ENCODE assay signal across 1 cellular context in genomic region chr19:11381535-11382369, GRCh38.
TF ChIP-seq lines count a peak whose summit lies in the region.

No MANE protein-coding gene starts in this region.

TF ChIP-seq in GM12878, 131 proteins besides CTCF, POLR2A, EP300 and RAD21 (continues in another document):
- TF ChIP-seq BRCA1 (IDR thresholded peaks at IDR 0.05; ENCODE audit: low read depth, low read length) (no peak), MTA2 (IDR thresholded peaks at IDR 0.05; ENCODE audit: low read depth) (no peak), WRNIP1 (IDR thresholded peaks at IDR 0.05; ENCODE audit: borderline replicate concordance, low read depth, low read length) (no peak), CREM (IDR thresholded peaks at IDR 0.05; ENCODE audit: low read depth) (peak; percentile 88), EED (IDR thresholded peaks at IDR 0.05; ENCODE audit: low read depth) (0 out of 2 replicates have a peak, but pooled peaks have one; percentile 25), MLLT1 (IDR thresholded peaks at IDR 0.05) (no peak), SMARCA5 (IDR thresholded peaks at IDR 0.05) (0 out of 2 replicates have a peak, but pooled peaks have one; percentile 47), STAT3 (IDR thresholded peaks at IDR 0.05; ENCODE audit: low read depth, low read length) (no peak), PAX8 (IDR thresholded peaks at IDR 0.05) (no peak), ZNF24 (IDR thresholded peaks at IDR 0.05) (no peak), MEF2B (IDR thresholded peaks at IDR 0.05; ENCODE audit: partially characterized antibody, poor library complexity, severe bottlenecking) (no peak), NR2C1 (IDR thresholded peaks at IDR 0.05) (no peak), BCL3 (IDR thresholded peaks at IDR 0.05; ENCODE audit: borderline replicate concordance, insufficient read depth, low read depth, low read length, poor library complexity, severe bottlenecking) (peak; percentile 34), SPI1 (IDR thresholded peaks at IDR 0.05; ENCODE audit: borderline replicate concordance, insufficient read depth, low read depth, low read length) (no peak), MXI1 (IDR thresholded peaks at IDR 0.05; ENCODE audit: low read depth, low read length) (no peak; the same call in 1 of the 2 replicates), ZNF207 (IDR thresholded peaks at IDR 0.05; ENCODE audit: borderline replicate concordance) (no peak), BMI1 (IDR thresholded peaks at IDR 0.05; ENCODE audit: borderline replicate concordance) (no peak), RELA (IDR thresholded peaks at IDR 0.05; ENCODE audit: borderline replicate concordance, partially characterized antibody) (no peak), ZBTB11 (CRISPR knock-in tag; IDR thresholded peaks at IDR 0.05) (no peak), ETV6 (conservative IDR thresholded peaks at IDR 0.05 in 1 of 2, IDR thresholded peaks at IDR 0.05 in 1 of 2; ENCODE audit: borderline replicate concordance in 1 of 2, low read depth in 1 of 2) (no peak), REST (IDR thresholded peaks at IDR 0.05; ENCODE audit: low read depth, low read length) (no peak), CBX3 (IDR thresholded peaks at IDR 0.05; ENCODE audit: borderline replicate concordance, low read depth) (no peak), JUND (IDR thresholded peaks at IDR 0.05; ENCODE audit: low read depth, low read length) (no peak), ZBTB33 (IDR thresholded peaks at IDR 0.05) (no peak), IRF3 (IDR thresholded peaks at IDR 0.05) (no peak), USF2 (IDR thresholded peaks at IDR 0.05; ENCODE audit: borderline replicate concordance, low read depth, low read length) (no peak), TAF1 (IDR thresholded peaks at IDR 0.05; ENCODE audit: borderline replicate concordance, low read depth, low read length) (no peak), BCLAF1 (IDR thresholded peaks at IDR 0.05) (no peak), ELK1 (IDR thresholded peaks at IDR 0.05; ENCODE audit: low read depth, low read length) (no peak), EZH2 (IDR thresholded peaks at IDR 0.05; ENCODE audit: borderline replicate concordance, control insufficient read depth, low read depth, low read length) (no peak), TCF12 (IDR thresholded peaks at IDR 0.05; ENCODE audit: low read depth, low read length) (no peak), SUPT20H (IDR thresholded peaks at IDR 0.05; ENCODE audit: borderline replicate concordance, control insufficient read depth, low read depth, low read length) (no peak), MAX (IDR thresholded peaks at IDR 0.05; ENCODE audit: low read depth, low read length) (no peak; the same call in 1 of the 2 replicates)
